ENCODE assay signal across 17 cellular contexts in the genomic region with DNA sequence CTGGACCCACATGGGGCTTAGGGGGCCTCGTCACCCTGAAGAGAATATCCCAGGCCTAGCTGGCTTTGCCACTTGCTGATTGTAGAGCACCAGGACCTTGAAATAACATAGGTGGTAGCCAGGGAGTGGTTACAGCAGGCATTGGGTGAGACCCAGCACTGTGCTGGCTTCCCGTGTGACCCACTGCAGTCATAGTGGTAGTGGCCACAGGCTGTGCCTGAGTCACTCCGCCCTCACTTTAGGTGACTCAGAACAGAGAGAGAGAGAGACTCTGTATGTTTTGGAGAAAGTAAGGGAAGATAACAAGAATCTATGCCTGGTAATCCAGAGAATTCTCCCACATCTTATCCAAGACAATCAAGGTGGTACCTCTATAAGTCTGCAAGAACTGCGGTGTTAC.
DNase-seq lines count a peak whose midpoint lies in the region; ATAC-seq, FAIRE-seq and TF ChIP-seq lines count a peak whose summit lies in the region.
"Had no signal": no experiment of that assay in that cellular context is flagged by ENCODE, and none has a peak within 500 bp of the region (broad histone marks: within the 10 kb centered on the region; RNA-seq: fewer than 3 reads in every experiment).

No MANE protein-coding gene starts in this region.

- CTCF ChIA-PET in CD8-positive, alpha-beta T cell (lab: Charles Lee), result no interaction called here

- H3K4me3 Mint-ChIP-seq in CD8-positive, alpha-beta T cell, result no peak overlapping the region

- DNase-seq in A172 (ENCODE audit: low spot score) (peak; percentile 68), H4 (ENCODE audit: low spot score) (peak; percentile 80), RCC 7860 (ENCODE audit: low spot score) (peak; percentile 42), bronchial epithelial cell (ENCODE audit: low read depth) (peak; percentile 3), NCI-H345 (lab: John Stamatoyannopoulos, UW) (no peak), GF-D8 (lab: John Stamatoyannopoulos, UW) (no peak), pons (ENCODE audit: low spot score) (no peak)
- no peak for DNase-seq in CD8-positive, alpha-beta T cell
- DNase-seq: DMS 273 treated with DMSO at 0.1 percent for 48 hours, KBM-7, NCI-H1048, NCI-H146, NCI-H2081 treated with DMSO at 0.1 percent for 48 hours, NCI-H524 had no signal

- H3K27ac Mint-ChIP-seq in CD8-positive, alpha-beta T cell, result no peak overlapping the region

- POLR2A ChIA-PET in CD8-positive, alpha-beta T cell (lab: Charles Lee), result no interaction called here

- H3K4me1 Mint-ChIP-seq in CD8-positive, alpha-beta T cell (ENCODE audit: low read depth), result no peaks in the 10 kb centered on the region

- no peak overlapping the region for H3K4me3 ChIP-seq in bronchial epithelial cell (ENCODE audit: low read depth, low read length)
- no peak overlapping the region for H3K4me3 ChIP-seq in CD8-positive, alpha-beta T cell (ENCODE audit: low read depth, low read length)
- H3K4me3 ChIP-seq: A549, SJSA1 had no signal

- intact Hi-C loops in CD8-positive, alpha-beta T cell (cut with DNase I, micrococcal nuclease), result no loop called here

- H3K4me1 ChIP-seq in CD8-positive, alpha-beta T cell (ENCODE audit: insufficient read depth, low read length), result no peaks in the 10 kb centered on the region
- H3K4me1 ChIP-seq: A549, SJSA1 had no signal

- no peak for FAIRE-seq in RCC 7860 (lab: Jason Lieb, UNC)
- no peak for FAIRE-seq in bronchial epithelial cell (lab: Jason Lieb, UNC)
- FAIRE-seq: A549 had no signal

- H3K27me3 Mint-ChIP-seq in CD8-positive, alpha-beta T cell (ENCODE audit: low read depth), result no peaks in the 10 kb centered on the region

- TF ChIP-seq CTCF in bronchial epithelial cell (IDR thresholded peaks at IDR 0.05; ENCODE audit: insufficient read depth, low read length, severe bottlenecking), result no peak
- TF ChIP-seq CTCF in CD8-positive, alpha-beta T cell (IDR thresholded peaks at IDR 0.05), result no peak

- no peaks in the 10 kb centered on the region for H3K36me3 ChIP-seq in bronchial epithelial cell (ENCODE audit: control insufficient read depth, insufficient read depth, low read length)
- no peaks in the 10 kb centered on the region for H3K36me3 ChIP-seq in CD8-positive, alpha-beta T cell (ENCODE audit: insufficient read depth, low read length)
- H3K36me3 ChIP-seq: SJSA1 had no signal

- H3K9me3 ChIP-seq in CD8-positive, alpha-beta T cell (ENCODE audit: low read length), result no peaks in the 10 kb centered on the region
- H3K9me3 ChIP-seq: A549, SJSA1 had no signal

- no peaks in the 10 kb centered on the region for H3K36me3 Mint-ChIP-seq in CD8-positive, alpha-beta T cell

- no peaks in the 10 kb centered on the region for H3K27me3 ChIP-seq in bronchial epithelial cell (ENCODE audit: control insufficient read depth, insufficient read depth, low read length)
- H3K27me3 ChIP-seq in CD8-positive, alpha-beta T cell (ENCODE audit: insufficient read depth, low read length), result no peaks in the 10 kb centered on the region
- H3K27me3 ChIP-seq: SJSA1 had no signal

- ATAC-seq in CD8-positive, alpha-beta T cell, result no peak
- ATAC-seq: A549 had no signal

- H3K27ac ChIP-seq in CD8-positive, alpha-beta T cell (ENCODE audit: low read depth, low read length), result no peak overlapping the region
- H3K27ac ChIP-seq: A549, C4-2B, SJSA1 had no signal

- peaks cover 17% of the 10 kb centered on the region for H3K9me3 Mint-ChIP-seq in CD8-positive, alpha-beta T cell

Comparison
In these comparisons a context has a peak if more than half of its experiments do, and no peak if none do; other contexts are left out.
1. DNase-seq: peak in A172 (single experiment), H4 (single experiment), RCC 7860 (single experiment) and bronchial epithelial cell (single experiment); none in CD8-positive, alpha-beta T cell (0 of 7), NCI-H345 (single experiment), GF-D8 (single experiment) and pons (single experiment).